Comparison of ENCODE assay signal across 8 cellular contexts in genomic region chr3:196287405-196288140, GRCh38. TPM values are rescaled to one million over a fixed set of nuclear protein-coding genes. Genes with fewer than 3 reads are reported as not detected.
DNase-seq lines count a peak whose midpoint lies in the region; ATAC-seq and TF ChIP-seq lines count a peak whose summit lies in the region.

TSS of gene PCYT1A (minus strand) at chr3:196287726. CDS start at chr3:196270531, 17,195 bp downstream.

- H3K27me3 ChIP-seq in GM23338 (ENCODE audit: insufficient read depth) (no peaks in the 10 kb centered on the region), RWPE2 (ENCODE audit: insufficient read depth, poor library complexity, severe bottlenecking) (no peaks in the 10 kb centered on the region)

- H3K4me1 ChIP-seq in GM23338 (ENCODE audit: insufficient read depth) (peaks cover 10% of the 10 kb centered on the region), RWPE2 (ENCODE audit: insufficient read depth, poor library complexity, severe bottlenecking) (peaks cover 5% of the 10 kb centered on the region)

- H3K79me2 ChIP-seq in GM23338 (replicated peaks; ENCODE audit: insufficient read depth), result peaks cover 45% of the 10 kb centered on the region

- H3K27ac Mint-ChIP-seq in GM23338, result peak within 1 kb of the TSS; percentile 99
- peak within 1 kb of the TSS; percentile 92 to 100 (median 98) for H3K27ac Mint-ChIP-seq in naive thymus-derived CD8-positive, alpha-beta T cell
- peak within 1 kb of the TSS; percentile 98 for H3K27ac Mint-ChIP-seq in stimulated activated naive B cell treated with anti-CD40 and anti-IgM and Interleukin-4, amounts not matched to agents 10 μg/mL and 1 μg/mL and 100 μg/mL, for 72 hours

- H3K4me3 Mint-ChIP-seq in GM23338, result peak within 1 kb of the TSS; percentile 100
- H3K4me3 Mint-ChIP-seq in naive thymus-derived CD8-positive, alpha-beta T cell, result peak within 1 kb of the TSS; percentile 98 to 100 (median 100)
- peak within 1 kb of the TSS; percentile 97 to 98 for H3K4me3 Mint-ChIP-seq in stimulated activated naive B cell treated with anti-CD40 and anti-IgM and Interleukin-4, amounts not matched to agents 10 μg/mL and 1 μg/mL and 100 μg/mL, for 72 hours

- no peaks in the 10 kb centered on the region for H3K36me3 ChIP-seq in GM23338 (ENCODE audit: insufficient read depth)
- H3K36me3 ChIP-seq in RWPE2 (ENCODE audit: low read depth), result 0 out of 2 replicates have a peak, but pooled peaks cover 4% of the 10 kb centered on the region

- no peaks in the 10 kb centered on the region for H3K36me3 Mint-ChIP-seq in GM23338 (ENCODE audit: low read depth)
- H3K36me3 Mint-ChIP-seq in naive thymus-derived CD8-positive, alpha-beta T cell, result no peaks in the 10 kb centered on the region
- peaks cover 0 to 17% of the 10 kb centered on the region in 2 donors for H3K36me3 Mint-ChIP-seq in stimulated activated naive B cell treated with anti-CD40 and anti-IgM and Interleukin-4, amounts not matched to agents 10 μg/mL and 1 μg/mL and 100 μg/mL, for 72 hours

- ATAC-seq in GM23338 (peak; percentile 93), RWPE2 (ENCODE audit: low read depth) (peak; percentile 94)
- ATAC-seq in naive thymus-derived CD8-positive, alpha-beta T cell, result peak; percentile 85 to 87
- peak; percentile 88 to 90 for ATAC-seq in stimulated activated naive B cell treated with anti-CD40 and anti-IgM and Interleukin-4, amounts not matched to agents 10 μg/mL and 1 μg/mL and 100 μg/mL, for 72 hours (replicated peaks)

- H3K4me3 ChIP-seq in GM23338, result peak within 1 kb of the TSS; percentile 92
- H3K4me3 ChIP-seq in LNCaP clone FGC (ENCODE audit: low read depth, low read length), result peak within 1 kb of the TSS; percentile 91
- peak within 1 kb of the TSS; percentile 57 for H3K4me3 ChIP-seq in RWPE2 (ENCODE audit: severe bottlenecking)

- H3K27me3 Mint-ChIP-seq in GM23338 (ENCODE audit: insufficient read depth, low read depth, poor library complexity), result peaks cover 10% of the 10 kb centered on the region
- no peaks in the 10 kb centered on the region for H3K27me3 Mint-ChIP-seq in naive thymus-derived CD8-positive, alpha-beta T cell
- no peaks in the 10 kb centered on the region for H3K27me3 Mint-ChIP-seq in stimulated activated naive B cell treated with anti-CD40 and anti-IgM and Interleukin-4, amounts not matched to agents 10 μg/mL and 1 μg/mL and 100 μg/mL, for 72 hours

- peak within 1 kb of the TSS; percentile 92 for H3K4me2 ChIP-seq in GM23338

- H2AFZ ChIP-seq in GM23338, result peak within 1 kb of the TSS; percentile 96

- no peak for TF ChIP-seq CTCF in GM23338 (conservative IDR thresholded peaks at IDR 0.05; ENCODE audit: low read depth in 2 of 2)
- TF ChIP-seq CTCF in LNCaP clone FGC (IDR thresholded peaks at IDR 0.05; ENCODE audit: control insufficient read depth, extremely low read depth, insufficient read depth), result no peak
- no peak for TF ChIP-seq CTCF in RWPE2 (IDR thresholded peaks at IDR 0.05; ENCODE audit: poor library complexity, severe bottlenecking)

- H3K9me3 Mint-ChIP-seq in GM23338, result no peaks in the 10 kb centered on the region
- no peaks in the 10 kb centered on the region for H3K9me3 Mint-ChIP-seq in naive thymus-derived CD8-positive, alpha-beta T cell
- no peaks in the 10 kb centered on the region for H3K9me3 Mint-ChIP-seq in stimulated activated naive B cell treated with anti-CD40 and anti-IgM and Interleukin-4, amounts not matched to agents 10 μg/mL and 1 μg/mL and 100 μg/mL, for 72 hours

- no peaks in the 10 kb centered on the region for H4K20me1 ChIP-seq in GM23338 (replicated peaks; ENCODE audit: insufficient read depth)

- no peaks in the 10 kb centered on the region for H3K9me2 ChIP-seq in GM23338 (ENCODE audit: insufficient read depth)

- peaks cover 4% of the 10 kb centered on the region; the same call in 1 of the 2 replicates for H3F3A ChIP-seq in GM23338 (replicated peaks; ENCODE audit: low read depth)

- DNase-seq in DMS79 treated with DMSO at 0.1 percent for 48 hours (lab: John Stamatoyannopoulos, UW) (peak; percentile 98), GM23338 (ENCODE audit: low spot score) (peak; percentile 98), LNCaP clone FGC (ENCODE audit: low read depth) (peak; percentile 93), RWPE2 (ENCODE audit: low spot score) (peak; percentile 92), fibroblast of peridontal ligament (ENCODE audit: extremely low read depth) (peak; percentile 93)
- peak; percentile 62 for DNase-seq in activated T-helper 9 cell treated with anti-CD3 and anti-CD28 coated beads, Interleukin-2, amount 50 U/mL, for 16 hours (ENCODE audit: low read depth)
- DNase-seq in naive thymus-derived CD8-positive, alpha-beta T cell, result peak; percentile 42 to 80 (median 61)
- DNase-seq in stimulated activated naive B cell treated with anti-CD40 and anti-IgM and Interleukin-4, amounts not matched to agents 10 μg/mL and 1 μg/mL and 100 μg/mL, for 72 hours, result peak; percentile 78

- H3K27ac ChIP-seq in GM23338 (ENCODE audit: low read depth), result peak within 1 kb of the TSS; percentile 89
- H3K27ac ChIP-seq in RWPE2 (ENCODE audit: poor library complexity, severe bottlenecking), result peak within 1 kb of the TSS; percentile 83

- H3K4me1 Mint-ChIP-seq in GM23338, result peaks cover 24% of the 10 kb centered on the region
- H3K4me1 Mint-ChIP-seq in naive thymus-derived CD8-positive, alpha-beta T cell, result peaks cover 28 to 52% (median 43%) of the 10 kb centered on the region in 4 donors
- H3K4me1 Mint-ChIP-seq in stimulated activated naive B cell treated with anti-CD40 and anti-IgM and Interleukin-4, amounts not matched to agents 10 μg/mL and 1 μg/mL and 100 μg/mL, for 72 hours, result peaks cover 25 to 35% of the 10 kb centered on the region in 2 donors

- POLR2A ChIA-PET in naive thymus-derived CD8-positive, alpha-beta T cell (lab: Charles Lee), result interaction anchor here (0.5 to 1.3 kb wide), 4 partner anchors 10 to 655 kb away, joined by 3 to 6 read pairs (median 4); partner anchors contain the start of gene NCBP2

- no peaks in the 10 kb centered on the region for H3K9me3 ChIP-seq in RWPE2 (ENCODE audit: severe bottlenecking)

TF ChIP-seq in GM23338, 12 proteins besides CTCF, POLR2A, EP300 and RAD21 (continues in another document):
- TF ChIP-seq CREB1 (CRISPR knock-in tag; IDR thresholded peaks at IDR 0.05; ENCODE audit: low read depth) (peak; percentile 82), POLR2AphosphoS5 (IDR thresholded peaks at IDR 0.05; ENCODE audit: low read depth) (peak; percentile 84), ZNF114 (CRISPR knock-in tag; IDR thresholded peaks at IDR 0.05) (no peak), JUNB (IDR thresholded peaks at IDR 0.05; ENCODE audit: unreplicated experiment) (no peak)

RNA-seq across cellular contexts. Expression of gene PCYT1A, which starts in this region (rescaled TPM):
- 27.0 and 35.8 TPM in 2 replicates for total RNA-seq in GM23338 (2014; rRNA removed; shearing (Covaris generic))
- 11.3 and 11.6 TPM in 2 replicates for polyA plus RNA-seq in GM23338 (2016; fragmentation: Nextera tagmentation; extraction: Ambion mirVana)
- total RNA-seq in naive thymus-derived CD8-positive, alpha-beta T cell, result 10 to 100 TPM; 50.8 to 52.2 TPM
- polyA plus RNA-seq in naive thymus-derived CD8-positive, alpha-beta T cell, result 10 to 100 TPM in 2 of 3 donors, 1 to 10 TPM in 1; 7.6 to 12.6 (median 10.4) TPM

Comparison
In these comparisons a context has a peak if more than half of its experiments do, and no peak if none do; other contexts are left out.
1. Peak in every context shown above with its lines: DNase-seq, ATAC-seq, H3K4me3 ChIP-seq and H3K27ac ChIP-seq.